In the genomic region with DNA sequence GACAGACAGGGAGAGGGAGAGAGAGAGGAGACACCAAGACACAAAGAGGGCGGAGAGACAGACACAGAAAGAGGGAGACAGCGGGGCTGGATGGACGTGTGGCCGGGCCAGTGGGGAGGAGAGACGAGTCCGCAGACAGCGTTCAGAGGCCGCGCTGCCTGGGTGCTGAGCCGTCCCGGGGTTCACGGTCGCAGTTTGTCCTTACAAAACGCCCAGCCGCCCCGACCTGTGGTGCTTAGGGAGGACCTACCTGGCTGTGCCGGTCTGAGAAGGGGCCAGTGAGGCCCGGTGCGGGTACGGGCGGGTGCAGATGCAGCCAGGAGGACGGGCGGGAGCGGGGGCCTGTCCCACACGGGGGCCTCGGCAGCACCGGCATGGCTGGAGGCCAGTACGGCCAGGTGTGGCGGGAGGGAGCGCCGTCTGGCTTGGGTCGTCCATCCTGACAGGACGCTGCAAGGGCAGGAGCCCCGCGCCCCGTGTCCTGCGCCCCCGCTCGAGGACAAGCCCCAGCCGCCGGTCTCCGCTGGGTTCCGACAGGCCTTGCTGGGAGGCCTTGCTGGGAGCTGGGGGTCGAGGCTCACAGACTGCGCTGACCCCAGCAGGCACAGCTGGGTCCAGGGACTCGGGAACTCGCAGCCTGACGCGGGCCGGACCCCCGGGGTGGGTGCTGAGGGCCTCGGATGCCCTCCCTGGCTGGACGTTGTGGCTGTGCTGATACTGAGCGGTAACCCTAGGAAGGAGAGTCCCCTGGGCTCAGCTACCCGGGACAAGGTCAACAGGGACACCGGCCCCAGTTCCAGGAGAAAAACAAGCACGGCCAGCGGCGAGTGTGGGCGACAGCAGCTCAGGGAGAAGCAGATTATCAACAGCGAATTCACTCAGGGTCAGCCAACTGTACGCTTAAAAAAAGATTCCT, we compare ENCODE assay signal across 1 cellular context.
A peak's percentile ranks its signal among the peaks of the same experiment; 100 is the strongest.
TF ChIP-seq lines count a peak whose summit lies in the region.

No MANE protein-coding gene starts in this region.

TF ChIP-seq in HepG2, 621 proteins besides CTCF, POLR2A, EP300 and RAD21 (continued from another document and continues in another):
- TF ChIP-seq, protein P1, sequence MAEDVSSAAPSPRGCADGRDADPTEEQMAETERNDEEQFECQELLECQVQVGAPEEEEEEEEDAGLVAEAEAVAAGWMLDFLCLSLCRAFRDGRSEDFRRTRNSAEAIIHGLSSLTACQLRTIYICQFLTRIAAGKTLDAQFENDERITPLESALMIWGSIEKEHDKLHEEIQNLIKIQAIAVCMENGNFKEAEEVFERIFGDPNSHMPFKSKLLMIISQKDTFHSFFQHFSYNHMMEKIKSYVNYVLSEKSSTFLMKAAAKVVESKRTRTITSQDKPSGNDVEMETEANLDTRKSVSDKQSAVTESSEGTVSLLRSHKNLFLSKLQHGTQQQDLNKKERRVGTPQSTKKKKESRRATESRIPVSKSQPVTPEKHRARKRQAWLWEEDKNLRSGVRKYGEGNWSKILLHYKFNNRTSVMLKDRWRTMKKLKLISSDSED (CRISPR knock-in tag; IDR thresholded peaks at IDR 0.05) = peak; percentile 88; the same call in 1 of the 2 replicates
- TF ChIP-seq ZNF263 (CRISPR knock-in tag; IDR thresholded peaks at IDR 0.05) (no peak; the same call in 1 of the 2 replicates), ZNF614 (CRISPR knock-in tag; IDR thresholded peaks at IDR 0.05; ENCODE audit: borderline replicate concordance) (no peak), ZNF737 (CRISPR knock-in tag; IDR thresholded peaks at IDR 0.05; ENCODE audit: borderline replicate concordance) (0 out of 2 replicates have a peak, but pooled peaks have one; percentile 24), ZNF354B (CRISPR knock-in tag; IDR thresholded peaks at IDR 0.05) (no peak), ZNF451 (CRISPR knock-in tag; IDR thresholded peaks at IDR 0.05) (peak; percentile 24; the same call in 1 of the 2 replicates), POLR2G (IDR thresholded peaks at IDR 0.05; ENCODE audit: low read depth, low read length) (peak; percentile 50), SALL1 (CRISPR knock-in tag; IDR thresholded peaks at IDR 0.05) (peak; percentile 59), TEAD2 (CRISPR knock-in tag; IDR thresholded peaks at IDR 0.05) (no peak), THYN1 (CRISPR knock-in tag; IDR thresholded peaks at IDR 0.05; ENCODE audit: borderline replicate concordance, low read depth) (no peak), ZMYM2 (CRISPR knock-in tag; IDR thresholded peaks at IDR 0.05) (no peak), ZNF749 (CRISPR knock-in tag; IDR thresholded peaks at IDR 0.05; ENCODE audit: borderline replicate concordance) (no peak), NCOA1 (CRISPR knock-in tag; IDR thresholded peaks at IDR 0.05) (no peak), TAF1 (CRISPR knock-in tag; IDR thresholded peaks at IDR 0.05) (peak; percentile 51; the same call in 1 of the 2 replicates), FOXM1 (CRISPR knock-in tag; IDR thresholded peaks at IDR 0.05) (0 out of 2 replicates have a peak, but pooled peaks have one; percentile 33), ADNP (CRISPR knock-in tag; IDR thresholded peaks at IDR 0.05) (no peak), HNF4G (IDR thresholded peaks at IDR 0.05; ENCODE audit: borderline replicate concordance, low read depth, low read length) (no peak), HNF4G (CRISPR knock-in tag; IDR thresholded peaks at IDR 0.05; ENCODE audit: borderline replicate concordance, low read depth) (0 out of 2 replicates have a peak, but pooled peaks have one; percentile 8), RFX1 (IDR thresholded peaks at IDR 0.05) (no peak), ZNF766 (CRISPR knock-in tag; IDR thresholded peaks at IDR 0.05; ENCODE audit: borderline replicate concordance) (0 out of 2 replicates have a peak, but pooled peaks have one; percentile 21), GTF3A (CRISPR knock-in tag; conservative IDR thresholded peaks at IDR 0.05) (no peak), NFYB (CRISPR knock-in tag; IDR thresholded peaks at IDR 0.05) (peak; percentile 46), SRSF1 (optimal IDR thresholded peaks at IDR 0.05; ENCODE audit: low read depth, low read length) (peak; percentile 72), KLF6 (CRISPR knock-in tag; IDR thresholded peaks at IDR 0.05) (no peak), HOXA5 (CRISPR knock-in tag; IDR thresholded peaks at IDR 0.05) (peak; percentile 68), HES4 (CRISPR knock-in tag; IDR thresholded peaks at IDR 0.05; ENCODE audit: borderline replicate concordance) (peak; percentile 75; the same call in 1 of the 2 replicates), TCF12 (IDR thresholded peaks at IDR 0.05) (no peak), TCF12 (CRISPR knock-in tag; IDR thresholded peaks at IDR 0.05) (0 out of 2 replicates have a peak, but pooled peaks have one; percentile 43), PHF20 (CRISPR knock-in tag; IDR thresholded peaks at IDR 0.05) (peak; percentile 51), ISX (CRISPR knock-in tag; conservative IDR thresholded peaks at IDR 0.05) (no peak), ZNF30 (CRISPR knock-in tag; IDR thresholded peaks at IDR 0.05) (no peak)
- TF ChIP-seq, protein P2, sequence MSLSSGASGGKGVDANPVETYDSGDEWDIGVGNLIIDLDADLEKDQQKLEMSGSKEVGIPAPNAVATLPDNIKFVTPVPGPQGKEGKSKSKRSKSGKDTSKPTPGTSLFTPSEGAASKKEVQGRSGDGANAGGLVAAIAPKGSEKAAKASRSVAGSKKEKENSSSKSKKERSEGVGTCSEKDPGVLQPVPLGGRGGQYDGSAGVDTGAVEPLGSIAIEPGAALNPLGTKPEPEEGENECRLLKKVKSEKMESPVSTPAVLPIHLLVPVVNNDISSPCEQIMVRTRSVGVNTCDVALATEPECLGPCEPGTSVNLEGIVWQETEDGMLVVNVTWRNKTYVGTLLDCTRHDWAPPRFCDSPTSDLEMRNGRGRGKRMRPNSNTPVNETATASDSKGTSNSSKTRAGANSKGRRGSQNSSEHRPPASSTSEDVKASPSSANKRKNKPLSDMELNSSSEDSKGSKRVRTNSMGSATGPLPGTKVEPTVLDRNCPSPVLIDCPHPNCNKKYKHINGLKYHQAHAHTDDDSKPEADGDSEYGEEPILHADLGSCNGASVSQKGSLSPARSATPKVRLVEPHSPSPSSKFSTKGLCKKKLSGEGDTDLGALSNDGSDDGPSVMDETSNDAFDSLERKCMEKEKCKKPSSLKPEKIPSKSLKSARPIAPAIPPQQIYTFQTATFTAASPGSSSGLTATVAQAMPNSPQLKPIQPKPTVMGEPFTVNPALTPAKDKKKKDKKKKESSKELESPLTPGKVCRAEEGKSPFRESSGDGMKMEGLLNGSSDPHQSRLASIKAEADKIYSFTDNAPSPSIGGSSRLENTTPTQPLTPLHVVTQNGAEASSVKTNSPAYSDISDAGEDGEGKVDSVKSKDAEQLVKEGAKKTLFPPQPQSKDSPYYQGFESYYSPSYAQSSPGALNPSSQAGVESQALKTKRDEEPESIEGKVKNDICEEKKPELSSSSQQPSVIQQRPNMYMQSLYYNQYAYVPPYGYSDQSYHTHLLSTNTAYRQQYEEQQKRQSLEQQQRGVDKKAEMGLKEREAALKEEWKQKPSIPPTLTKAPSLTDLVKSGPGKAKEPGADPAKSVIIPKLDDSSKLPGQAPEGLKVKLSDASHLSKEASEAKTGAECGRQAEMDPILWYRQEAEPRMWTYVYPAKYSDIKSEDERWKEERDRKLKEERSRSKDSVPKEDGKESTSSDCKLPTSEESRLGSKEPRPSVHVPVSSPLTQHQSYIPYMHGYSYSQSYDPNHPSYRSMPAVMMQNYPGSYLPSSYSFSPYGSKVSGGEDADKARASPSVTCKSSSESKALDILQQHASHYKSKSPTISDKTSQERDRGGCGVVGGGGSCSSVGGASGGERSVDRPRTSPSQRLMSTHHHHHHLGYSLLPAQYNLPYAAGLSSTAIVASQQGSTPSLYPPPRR (CRISPR knock-in tag; IDR thresholded peaks at IDR 0.05; ENCODE audit: borderline replicate concordance) = peak; percentile 15; the same call in 1 of the 2 replicates
- TF ChIP-seq, protein P3, sequence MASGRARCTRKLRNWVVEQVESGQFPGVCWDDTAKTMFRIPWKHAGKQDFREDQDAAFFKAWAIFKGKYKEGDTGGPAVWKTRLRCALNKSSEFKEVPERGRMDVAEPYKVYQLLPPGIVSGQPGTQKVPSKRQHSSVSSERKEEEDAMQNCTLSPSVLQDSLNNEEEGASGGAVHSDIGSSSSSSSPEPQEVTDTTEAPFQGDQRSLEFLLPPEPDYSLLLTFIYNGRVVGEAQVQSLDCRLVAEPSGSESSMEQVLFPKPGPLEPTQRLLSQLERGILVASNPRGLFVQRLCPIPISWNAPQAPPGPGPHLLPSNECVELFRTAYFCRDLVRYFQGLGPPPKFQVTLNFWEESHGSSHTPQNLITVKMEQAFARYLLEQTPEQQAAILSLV (CRISPR knock-in tag; IDR thresholded peaks at IDR 0.05; ENCODE audit: borderline replicate concordance) = peak; percentile 89; the same call in 1 of the 2 replicates
- TF ChIP-seq, protein P4, sequence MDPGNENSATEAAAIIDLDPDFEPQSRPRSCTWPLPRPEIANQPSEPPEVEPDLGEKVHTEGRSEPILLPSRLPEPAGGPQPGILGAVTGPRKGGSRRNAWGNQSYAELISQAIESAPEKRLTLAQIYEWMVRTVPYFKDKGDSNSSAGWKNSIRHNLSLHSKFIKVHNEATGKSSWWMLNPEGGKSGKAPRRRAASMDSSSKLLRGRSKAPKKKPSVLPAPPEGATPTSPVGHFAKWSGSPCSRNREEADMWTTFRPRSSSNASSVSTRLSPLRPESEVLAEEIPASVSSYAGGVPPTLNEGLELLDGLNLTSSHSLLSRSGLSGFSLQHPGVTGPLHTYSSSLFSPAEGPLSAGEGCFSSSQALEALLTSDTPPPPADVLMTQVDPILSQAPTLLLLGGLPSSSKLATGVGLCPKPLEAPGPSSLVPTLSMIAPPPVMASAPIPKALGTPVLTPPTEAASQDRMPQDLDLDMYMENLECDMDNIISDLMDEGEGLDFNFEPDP (CRISPR knock-in tag; conservative IDR thresholded peaks at IDR 0.05) = no peak
- TF ChIP-seq, protein P5, sequence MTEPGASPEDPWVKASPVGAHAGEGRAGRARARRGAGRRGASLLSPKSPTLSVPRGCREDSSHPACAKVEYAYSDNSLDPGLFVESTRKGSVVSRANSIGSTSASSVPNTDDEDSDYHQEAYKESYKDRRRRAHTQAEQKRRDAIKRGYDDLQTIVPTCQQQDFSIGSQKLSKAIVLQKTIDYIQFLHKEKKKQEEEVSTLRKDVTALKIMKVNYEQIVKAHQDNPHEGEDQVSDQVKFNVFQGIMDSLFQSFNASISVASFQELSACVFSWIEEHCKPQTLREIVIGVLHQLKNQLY (CRISPR knock-in tag; IDR thresholded peaks at IDR 0.05) = no peak
- TF ChIP-seq, protein P6, sequence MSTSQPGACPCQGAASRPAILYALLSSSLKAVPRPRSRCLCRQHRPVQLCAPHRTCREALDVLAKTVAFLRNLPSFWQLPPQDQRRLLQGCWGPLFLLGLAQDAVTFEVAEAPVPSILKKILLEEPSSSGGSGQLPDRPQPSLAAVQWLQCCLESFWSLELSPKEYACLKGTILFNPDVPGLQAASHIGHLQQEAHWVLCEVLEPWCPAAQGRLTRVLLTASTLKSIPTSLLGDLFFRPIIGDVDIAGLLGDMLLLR (CRISPR knock-in tag; IDR thresholded peaks at IDR 0.05) = 0 out of 2 replicates have a peak, but pooled peaks have one; percentile 46
- TF ChIP-seq, protein P7, sequence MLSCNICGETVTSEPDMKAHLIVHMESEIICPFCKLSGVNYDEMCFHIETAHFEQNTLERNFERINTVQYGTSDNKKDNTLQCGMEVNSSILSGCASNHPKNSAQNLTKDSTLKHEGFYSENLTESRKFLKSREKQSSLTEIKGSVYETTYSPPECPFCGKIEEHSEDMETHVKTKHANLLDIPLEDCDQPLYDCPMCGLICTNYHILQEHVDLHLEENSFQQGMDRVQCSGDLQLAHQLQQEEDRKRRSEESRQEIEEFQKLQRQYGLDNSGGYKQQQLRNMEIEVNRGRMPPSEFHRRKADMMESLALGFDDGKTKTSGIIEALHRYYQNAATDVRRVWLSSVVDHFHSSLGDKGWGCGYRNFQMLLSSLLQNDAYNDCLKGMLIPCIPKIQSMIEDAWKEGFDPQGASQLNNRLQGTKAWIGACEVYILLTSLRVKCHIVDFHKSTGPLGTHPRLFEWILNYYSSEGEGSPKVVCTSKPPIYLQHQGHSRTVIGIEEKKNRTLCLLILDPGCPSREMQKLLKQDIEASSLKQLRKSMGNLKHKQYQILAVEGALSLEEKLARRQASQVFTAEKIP (CRISPR knock-in tag; IDR thresholded peaks at IDR 0.05; ENCODE audit: borderline replicate concordance) = no peak
- TF ChIP-seq, protein P8, sequence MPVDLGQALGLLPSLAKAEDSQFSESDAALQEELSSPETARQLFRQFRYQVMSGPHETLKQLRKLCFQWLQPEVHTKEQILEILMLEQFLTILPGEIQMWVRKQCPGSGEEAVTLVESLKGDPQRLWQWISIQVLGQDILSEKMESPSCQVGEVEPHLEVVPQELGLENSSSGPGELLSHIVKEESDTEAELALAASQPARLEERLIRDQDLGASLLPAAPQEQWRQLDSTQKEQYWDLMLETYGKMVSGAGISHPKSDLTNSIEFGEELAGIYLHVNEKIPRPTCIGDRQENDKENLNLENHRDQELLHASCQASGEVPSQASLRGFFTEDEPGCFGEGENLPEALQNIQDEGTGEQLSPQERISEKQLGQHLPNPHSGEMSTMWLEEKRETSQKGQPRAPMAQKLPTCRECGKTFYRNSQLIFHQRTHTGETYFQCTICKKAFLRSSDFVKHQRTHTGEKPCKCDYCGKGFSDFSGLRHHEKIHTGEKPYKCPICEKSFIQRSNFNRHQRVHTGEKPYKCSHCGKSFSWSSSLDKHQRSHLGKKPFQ (CRISPR knock-in tag; IDR thresholded peaks at IDR 0.05; ENCODE audit: insufficient replicate concordance) = peak; percentile 44
- TF ChIP-seq, protein P9, sequence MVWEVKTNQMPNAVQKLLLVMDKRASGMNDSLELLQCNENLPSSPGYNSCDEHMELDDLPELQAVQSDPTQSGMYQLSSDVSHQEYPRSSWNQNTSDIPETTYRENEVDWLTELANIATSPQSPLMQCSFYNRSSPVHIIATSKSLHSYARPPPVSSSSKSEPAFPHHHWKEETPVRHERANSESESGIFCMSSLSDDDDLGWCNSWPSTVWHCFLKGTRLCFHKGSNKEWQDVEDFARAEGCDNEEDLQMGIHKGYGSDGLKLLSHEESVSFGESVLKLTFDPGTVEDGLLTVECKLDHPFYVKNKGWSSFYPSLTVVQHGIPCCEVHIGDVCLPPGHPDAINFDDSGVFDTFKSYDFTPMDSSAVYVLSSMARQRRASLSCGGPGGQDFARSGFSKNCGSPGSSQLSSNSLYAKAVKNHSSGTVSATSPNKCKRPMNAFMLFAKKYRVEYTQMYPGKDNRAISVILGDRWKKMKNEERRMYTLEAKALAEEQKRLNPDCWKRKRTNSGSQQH (CRISPR knock-in tag; IDR thresholded peaks at IDR 0.05; ENCODE audit: low read depth) = peak; percentile 7; the same call in 1 of the 2 replicates
- TF ChIP-seq, protein P10, sequence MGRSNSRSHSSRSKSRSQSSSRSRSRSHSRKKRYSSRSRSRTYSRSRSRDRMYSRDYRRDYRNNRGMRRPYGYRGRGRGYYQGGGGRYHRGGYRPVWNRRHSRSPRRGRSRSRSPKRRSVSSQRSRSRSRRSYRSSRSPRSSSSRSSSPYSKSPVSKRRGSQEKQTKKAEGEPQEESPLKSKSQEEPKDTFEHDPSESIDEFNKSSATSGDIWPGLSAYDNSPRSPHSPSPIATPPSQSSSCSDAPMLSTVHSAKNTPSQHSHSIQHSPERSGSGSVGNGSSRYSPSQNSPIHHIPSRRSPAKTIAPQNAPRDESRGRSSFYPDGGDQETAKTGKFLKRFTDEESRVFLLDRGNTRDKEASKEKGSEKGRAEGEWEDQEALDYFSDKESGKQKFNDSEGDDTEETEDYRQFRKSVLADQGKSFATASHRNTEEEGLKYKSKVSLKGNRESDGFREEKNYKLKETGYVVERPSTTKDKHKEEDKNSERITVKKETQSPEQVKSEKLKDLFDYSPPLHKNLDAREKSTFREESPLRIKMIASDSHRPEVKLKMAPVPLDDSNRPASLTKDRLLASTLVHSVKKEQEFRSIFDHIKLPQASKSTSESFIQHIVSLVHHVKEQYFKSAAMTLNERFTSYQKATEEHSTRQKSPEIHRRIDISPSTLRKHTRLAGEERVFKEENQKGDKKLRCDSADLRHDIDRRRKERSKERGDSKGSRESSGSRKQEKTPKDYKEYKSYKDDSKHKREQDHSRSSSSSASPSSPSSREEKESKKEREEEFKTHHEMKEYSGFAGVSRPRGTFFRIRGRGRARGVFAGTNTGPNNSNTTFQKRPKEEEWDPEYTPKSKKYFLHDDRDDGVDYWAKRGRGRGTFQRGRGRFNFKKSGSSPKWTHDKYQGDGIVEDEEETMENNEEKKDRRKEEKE (IDR thresholded peaks at IDR 0.05) = no peak
